In the genomic region with DNA sequence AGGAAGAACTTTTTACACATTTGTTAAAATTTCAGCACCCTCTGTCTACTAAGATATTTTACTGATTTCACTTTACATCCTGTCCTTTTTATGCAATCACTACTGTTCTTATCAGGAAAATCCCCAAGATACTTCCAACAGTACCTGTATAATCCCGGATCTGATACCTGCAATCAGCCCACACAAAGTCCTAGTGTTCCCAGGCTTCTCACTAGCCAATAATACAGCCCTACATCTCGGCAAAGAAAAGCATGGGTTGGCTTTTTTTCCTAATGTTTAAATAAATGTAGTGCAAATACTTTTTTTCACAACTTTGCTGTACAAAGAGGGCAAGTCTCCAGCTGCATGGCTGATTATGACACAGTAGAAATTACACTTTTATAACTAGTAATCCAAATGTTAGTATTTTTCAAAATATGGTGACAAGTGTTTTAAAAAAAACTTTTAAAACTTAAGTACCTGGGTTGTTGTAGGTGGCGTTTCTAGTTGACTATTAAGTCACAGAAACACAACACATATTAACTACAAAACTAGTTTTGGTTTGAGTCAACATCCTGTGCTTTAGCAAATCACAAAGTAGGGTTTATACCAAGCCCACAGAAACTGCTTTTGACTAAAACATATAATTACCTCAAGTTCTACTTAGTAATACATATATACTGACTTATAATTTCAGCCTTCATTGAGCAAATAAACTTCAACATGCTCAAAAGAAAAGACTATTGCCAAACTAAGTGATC, we compare ENCODE assay signal across 11 cellular contexts. TPM values are rescaled to one million over a fixed set of nuclear protein-coding genes. Genes with fewer than 3 reads are reported as not detected.
A peak's percentile ranks its signal among the peaks of the same experiment; 100 is the strongest.
DNase-seq lines count a peak whose midpoint lies in the region; ATAC-seq and TF ChIP-seq lines count a peak whose summit lies in the region.
"Had no signal": no experiment of that assay in that cellular context is flagged by ENCODE, and none has a peak within 500 bp of the region (broad histone marks: within the 10 kb centered on the region; RNA-seq: fewer than 3 reads in every experiment).

No MANE protein-coding gene starts in this region.

- no peak for TF ChIP-seq CTCF in progenitor cell of endocrine pancreas (IDR thresholded peaks at IDR 0.05; ENCODE audit: unreplicated experiment)
- no peak for TF ChIP-seq CTCF in psoas muscle (IDR thresholded peaks at IDR 0.05)
- no peak for TF ChIP-seq CTCF in WERI-Rb-1 (IDR thresholded peaks at IDR 0.05; ENCODE audit: low read depth, low read length)

- no peak overlapping the region for H3K27ac ChIP-seq in psoas muscle
- H3K27ac ChIP-seq in SJCRH30: no peak overlapping the region
- no peak overlapping the region for H3K27ac ChIP-seq in WERI-Rb-1
- H3K27ac ChIP-seq: A549, GM23248 had no signal

- H3K4me1 ChIP-seq in psoas muscle (no peaks in the 10 kb centered on the region), SJCRH30 (no peaks in the 10 kb centered on the region)

- H3K4me3 ChIP-seq in psoas muscle (no peak overlapping the region), SJCRH30 (no peak overlapping the region), WERI-Rb-1 (ENCODE audit: low read depth, low read length) (no peak overlapping the region)
- H3K4me3 ChIP-seq: A549, GM23248 had no signal

- peaks cover 62% of the 10 kb centered on the region for H3K36me3 Mint-ChIP-seq in activated CD4-positive, alpha-beta T cell treated with anti-CD3 and anti-CD28 coated beads, Interleukin-2, amount 10 ng/mL, durations not matched to agents 24 days and 14 days (ENCODE audit: low read depth)
- peaks cover 30% of the 10 kb centered on the region for H3K36me3 Mint-ChIP-seq in progenitor cell of endocrine pancreas (ENCODE audit: insufficient read depth)

- peak overlapping the region; percentile 83 for H3K27ac Mint-ChIP-seq in activated CD4-positive, alpha-beta T cell treated with anti-CD3 and anti-CD28 coated beads, Interleukin-2, amount 10 ng/mL, durations not matched to agents 24 days and 14 days
- H3K27ac Mint-ChIP-seq in progenitor cell of endocrine pancreas: peak overlapping the region; percentile 62
- H3K27ac Mint-ChIP-seq: WTC11 had no signal

- peaks cover 7 to 92% of the 10 kb centered on the region in 2 donors for H3K36me3 ChIP-seq in psoas muscle (ENCODE audit: insufficient read depth in 1 of 2, low read depth in 1 of 2)
- peaks cover 68% of the 10 kb centered on the region for H3K36me3 ChIP-seq in SJCRH30
- H3K36me3 ChIP-seq in WERI-Rb-1: peaks cover 66% of the 10 kb centered on the region

- no peaks in the 10 kb centered on the region for H3K27me3 Mint-ChIP-seq in activated CD4-positive, alpha-beta T cell treated with anti-CD3 and anti-CD28 coated beads, Interleukin-2, amount 10 ng/mL, durations not matched to agents 24 days and 14 days
- H3K27me3 Mint-ChIP-seq in progenitor cell of endocrine pancreas: no peaks in the 10 kb centered on the region

- 83 to 88% (median 86%) methylated on average over 3 of the region's 3 CpGs for WGBS in psoas muscle, 3 donors

- H3K9me3 Mint-ChIP-seq in activated CD4-positive, alpha-beta T cell treated with anti-CD3 and anti-CD28 coated beads, Interleukin-2, amount 10 ng/mL, durations not matched to agents 24 days and 14 days: no peaks in the 10 kb centered on the region
- H3K9me3 Mint-ChIP-seq in progenitor cell of endocrine pancreas (ENCODE audit: low read depth): no peaks in the 10 kb centered on the region
- H3K9me3 Mint-ChIP-seq: WTC11 had no signal

- H3K9me3 ChIP-seq in psoas muscle (no peaks in the 10 kb centered on the region), SJCRH30 (replicated peaks) (no peaks in the 10 kb centered on the region), WERI-Rb-1 (ENCODE audit: severe bottlenecking) (no peaks in the 10 kb centered on the region)
- H3K9me3 ChIP-seq: A549 had no signal

- peak overlapping the region; percentile 55 for H3K4me3 Mint-ChIP-seq in activated CD4-positive, alpha-beta T cell treated with anti-CD3 and anti-CD28 coated beads, Interleukin-2, amount 10 ng/mL, durations not matched to agents 24 days and 14 days
- no peak overlapping the region for H3K4me3 Mint-ChIP-seq in progenitor cell of endocrine pancreas (ENCODE audit: low read depth)
- H3K4me3 Mint-ChIP-seq: WTC11 had no signal

- peak; percentile 73 for ATAC-seq in GM21825 (IDR thresholded peaks at IDR 0.05; ENCODE audit: unreplicated experiment)
- peak; percentile 64 for ATAC-seq in HG03558 (IDR thresholded peaks at IDR 0.05; ENCODE audit: extremely low read depth, unreplicated experiment)
- no peak for ATAC-seq in psoas muscle
- ATAC-seq: A549 had no signal

- H3K4me1 Mint-ChIP-seq in activated CD4-positive, alpha-beta T cell treated with anti-CD3 and anti-CD28 coated beads, Interleukin-2, amount 10 ng/mL, durations not matched to agents 24 days and 14 days: peaks cover 35% of the 10 kb centered on the region
- H3K4me1 Mint-ChIP-seq in progenitor cell of endocrine pancreas (ENCODE audit: low read depth): peaks cover 25% of the 10 kb centered on the region
- H3K4me1 Mint-ChIP-seq: WTC11 had no signal

- no peaks in the 10 kb centered on the region for H3K27me3 ChIP-seq in psoas muscle (ENCODE audit: insufficient read depth in 3 of 3, low read length in 2 of 3)
- H3K27me3 ChIP-seq in SJCRH30: no peaks in the 10 kb centered on the region
- no peaks in the 10 kb centered on the region for H3K27me3 ChIP-seq in WERI-Rb-1 (ENCODE audit: insufficient read depth, low read depth, severe bottlenecking)

- DNase-seq in activated CD4-positive, alpha-beta T cell treated with anti-CD3 and anti-CD28 coated beads, Interleukin-2, amount 10 ng/mL, durations not matched to agents 24 days and 14 days: peak; percentile 69
- DNase-seq in activated CD4-positive, alpha-beta T cell treated with anti-CD3 and anti-CD28 coated beads for 4 hours: no peak
- no peak for DNase-seq in progenitor cell of endocrine pancreas (ENCODE audit: low spot score, unreplicated experiment)
- DNase-seq in psoas muscle: no peak
- DNase-seq in SJCRH30: no peak
- DNase-seq in WERI-Rb-1: no peak
- DNase-seq: GM23248 had no signal

- intact Hi-C loops in activated CD4-positive, alpha-beta T cell treated with anti-CD3 and anti-CD28 coated beads, Interleukin-2, amount 10 ng/mL, durations not matched to agents 24 days and 14 days (cut with micrococcal nuclease): loop anchor here (1.0 to 5.0 kb wide), 3 partner anchors 20 to 260 kb away; partner anchors contain the start of gene CNOT11
- intact Hi-C loops in psoas muscle (cut with DNase I): no loop called here

RNA-seq across cellular contexts. Expression of gene CNOT11, which starts 19.5 kb away (rescaled TPM):
- total RNA-seq in activated CD4-positive, alpha-beta T cell treated with anti-CD3 and anti-CD28 coated beads, Interleukin-2, amount 10 ng/mL, durations not matched to agents 24 days and 14 days: 65.0 and 69.6 TPM in 2 replicates
- total RNA-seq in progenitor cell of endocrine pancreas (73.6 and 74.8 TPM in 2 replicates), psoas muscle (10 to 100 TPM; 29.6 to 42.1 (median 34.8) TPM)
- polyA plus RNA-seq in psoas muscle: 10 to 100 TPM; 17.1 to 38.0 (median 17.6) TPM
- 70.1 and 74.3 TPM in 2 replicates for total RNA-seq in SJCRH30 (2014; rRNA removed; shearing (Covaris generic))

RNA-seq across cellular contexts. Expression of gene RNF149, which starts 36.3 kb away (rescaled TPM):
- total RNA-seq in activated CD4-positive, alpha-beta T cell treated with anti-CD3 and anti-CD28 coated beads, Interleukin-2, amount 10 ng/mL, durations not matched to agents 24 days and 14 days: 40.3 and 40.7 TPM in 2 replicates
- total RNA-seq in progenitor cell of endocrine pancreas: 51.2 and 51.5 TPM in 2 replicates
- 10 to 100 TPM; 13.5 to 23.7 (median 20.0) TPM for total RNA-seq in psoas muscle
- 10 to 100 TPM; 10.7 to 22.8 (median 11.3) TPM for polyA plus RNA-seq in psoas muscle
- total RNA-seq in SJCRH30 (2014; rRNA removed; shearing (Covaris generic)): 23.1 and 33.3 TPM in 2 replicates

Comparison
In these comparisons a context has a peak if more than half of its experiments do, and no peak if none do; other contexts are left out.
1. ATAC-seq: peak in GM21825 (single experiment) and HG03558 (single experiment); none in psoas muscle (0 of 4).